In genomic region chr14:81208489-81208888, GRCh38 we compare ENCODE assay signal across 24 cellular contexts. TPM values are rescaled to one million over a fixed set of nuclear protein-coding genes. Genes with fewer than 3 reads are reported as not detected.
A peak's percentile ranks its signal among the peaks of the same experiment; 100 is the strongest.
DNase-seq lines count a peak whose midpoint lies in the region; ATAC-seq and TF ChIP-seq lines count a peak whose summit lies in the region.
"Had no signal": no experiment of that assay in that cellular context is flagged by ENCODE, and none has a peak within 500 bp of the region (broad histone marks: within the 10 kb centered on the region; RNA-seq: fewer than 3 reads in every experiment).

No MANE protein-coding gene starts in this region.

- H3K4me3 ChIP-seq in NB4 (ENCODE audit: low read depth, low read length): no peak overlapping the region
- H3K4me3 ChIP-seq: adrenal gland, prostate gland had no signal

- ATAC-seq in left lobe of liver (peak; percentile 80), GM18868 (IDR thresholded peaks at IDR 0.05; ENCODE audit: unreplicated experiment) (no peak)
- ATAC-seq in stimulated activated memory B cell treated with anti-CD40 and anti-IgM and Interleukin-4, amounts not matched to agents 10 μg/mL and 1 μg/mL and 100 μg/mL, for 72 hours: no peak
- ATAC-seq: stimulated activated naive CD8-positive, alpha-beta T cell treated with anti-CD3 and anti-CD28 coated beads, Interleukin-15, amount 100 ng/mL, for 72 hours had no signal

- no peak overlapping the region for H3K4me3 Mint-ChIP-seq in stimulated activated memory B cell treated with anti-CD40 and anti-IgM and Interleukin-4, amounts not matched to agents 10 μg/mL and 1 μg/mL and 100 μg/mL, for 72 hours
- H3K4me3 Mint-ChIP-seq: activated CD4-positive, alpha-beta memory T cell treated with anti-CD3 and anti-CD28 coated beads, Interleukin-2, amount 10 ng/mL, durations not matched to agents 7 days and 5 days; central memory CD8-positive, alpha-beta T cell; HFFc6; mesothelial cell of epicardium; nephron; stimulated activated naive CD8-positive, alpha-beta T cell treated with anti-CD3 and anti-CD28 coated beads, Interleukin-15, amount 100 ng/mL, for 72 hours had no signal

- H3K36me3 Mint-ChIP-seq in stimulated activated memory B cell treated with anti-CD40 and anti-IgM and Interleukin-4, amounts not matched to agents 10 μg/mL and 1 μg/mL and 100 μg/mL, for 72 hours: peaks cover 71% of the 10 kb centered on the region

- no peaks in the 10 kb centered on the region for H3K27me3 Mint-ChIP-seq in stimulated activated memory B cell treated with anti-CD40 and anti-IgM and Interleukin-4, amounts not matched to agents 10 μg/mL and 1 μg/mL and 100 μg/mL, for 72 hours
- H3K27me3 Mint-ChIP-seq: activated CD4-positive, alpha-beta memory T cell treated with anti-CD3 and anti-CD28 coated beads, Interleukin-2, amount 10 ng/mL, durations not matched to agents 7 days and 5 days; central memory CD8-positive, alpha-beta T cell; stimulated activated naive CD8-positive, alpha-beta T cell treated with anti-CD3 and anti-CD28 coated beads, Interleukin-15, amount 100 ng/mL, for 72 hours had no signal

- TF ChIP-seq POLR2A in NB4 (IDR thresholded peaks at IDR 0.05; ENCODE audit: extremely low read depth, insufficient read length): no peak

- no peak for TF ChIP-seq CTCF in NB4 (IDR thresholded peaks at IDR 0.05; ENCODE audit: low read depth, low read length)

- DNase-seq in SIG-M5 treated with dmso at 0.1 percent for 504 hours (lab: John Stamatoyannopoulos, UW; ENCODE audit: unreplicated experiment) (peak; percentile 20), SIG-M5 (lab: John Stamatoyannopoulos, UW) (no peak), NB4 (ENCODE audit: low read depth) (peak; percentile 61), left lobe of liver (ENCODE audit: low spot score) (peak; percentile 90), kidney glomerular epithelial cell (lab: John Stamatoyannopoulos, UW) (no peak), AG20443 (ENCODE audit: low spot score) (no peak)
- DNase-seq: activated CD4-positive, alpha-beta memory T cell treated with anti-CD3 and anti-CD28 coated beads, Interleukin-2, amount 10 ng/mL, durations not matched to agents 7 days and 5 days; activated gamma-delta T cell treated with Interleukin-2 at 50 U/mL for 16 hours; activated T-cell treated with anti-CD3 and anti-CD28 coated beads for 4 hours; foreskin melanocyte; HFFc6; NCI-H1694; NCI-H748 treated with DMSO at 0.1 percent for 48 hours; stimulated activated CD4-positive, alpha-beta T cell treated with anti-CD3 and anti-CD28 coated beads, Interleukin-4, amount 100 ng/mL, for 24 hours; stimulated activated naive CD8-positive, alpha-beta T cell treated with anti-CD3 and anti-CD28 coated beads, Interleukin-15, amount 100 ng/mL, for 72 hours; trophoblast cell; WERI-Rb-1 had no signal

- H3K9me3 Mint-ChIP-seq in stimulated activated memory B cell treated with anti-CD40 and anti-IgM and Interleukin-4, amounts not matched to agents 10 μg/mL and 1 μg/mL and 100 μg/mL, for 72 hours: peaks cover 15% of the 10 kb centered on the region
- H3K9me3 Mint-ChIP-seq: activated CD4-positive, alpha-beta memory T cell treated with anti-CD3 and anti-CD28 coated beads, Interleukin-2, amount 10 ng/mL, durations not matched to agents 7 days and 5 days; central memory CD8-positive, alpha-beta T cell; HFFc6; mesothelial cell of epicardium; nephron; stimulated activated naive CD8-positive, alpha-beta T cell treated with anti-CD3 and anti-CD28 coated beads, Interleukin-15, amount 100 ng/mL, for 72 hours had no signal

- peak overlapping the region; percentile 89 for H3K27ac Mint-ChIP-seq in stimulated activated memory B cell treated with anti-CD40 and anti-IgM and Interleukin-4, amounts not matched to agents 10 μg/mL and 1 μg/mL and 100 μg/mL, for 72 hours
- H3K27ac Mint-ChIP-seq: activated CD4-positive, alpha-beta memory T cell treated with anti-CD3 and anti-CD28 coated beads, Interleukin-2, amount 10 ng/mL, durations not matched to agents 7 days and 5 days; HFFc6; mesothelial cell of epicardium; nephron; stimulated activated naive CD8-positive, alpha-beta T cell treated with anti-CD3 and anti-CD28 coated beads, Interleukin-15, amount 100 ng/mL, for 72 hours had no signal

- peaks cover 64% of the 10 kb centered on the region for H3K4me1 Mint-ChIP-seq in stimulated activated memory B cell treated with anti-CD40 and anti-IgM and Interleukin-4, amounts not matched to agents 10 μg/mL and 1 μg/mL and 100 μg/mL, for 72 hours
- H3K4me1 Mint-ChIP-seq: mesothelial cell of epicardium had no signal

RNA-seq across cellular contexts. Expression of gene GTF2A1, which starts 12.3 kb away (rescaled TPM):
- total RNA-seq in left lobe of liver: 11.1 TPM

Comparison
In these comparisons a context has a peak if more than half of its experiments do, and no peak if none do; other contexts are left out.
1. DNase-seq: peak in SIG-M5 treated with dmso at 0.1 percent for 504 hours (single experiment), NB4 (single experiment) and left lobe of liver (single experiment); none in SIG-M5 (single experiment), kidney glomerular epithelial cell (single experiment) and AG20443 (single experiment).